ENCODE assay signal across 8 cellular contexts in the genomic region with DNA sequence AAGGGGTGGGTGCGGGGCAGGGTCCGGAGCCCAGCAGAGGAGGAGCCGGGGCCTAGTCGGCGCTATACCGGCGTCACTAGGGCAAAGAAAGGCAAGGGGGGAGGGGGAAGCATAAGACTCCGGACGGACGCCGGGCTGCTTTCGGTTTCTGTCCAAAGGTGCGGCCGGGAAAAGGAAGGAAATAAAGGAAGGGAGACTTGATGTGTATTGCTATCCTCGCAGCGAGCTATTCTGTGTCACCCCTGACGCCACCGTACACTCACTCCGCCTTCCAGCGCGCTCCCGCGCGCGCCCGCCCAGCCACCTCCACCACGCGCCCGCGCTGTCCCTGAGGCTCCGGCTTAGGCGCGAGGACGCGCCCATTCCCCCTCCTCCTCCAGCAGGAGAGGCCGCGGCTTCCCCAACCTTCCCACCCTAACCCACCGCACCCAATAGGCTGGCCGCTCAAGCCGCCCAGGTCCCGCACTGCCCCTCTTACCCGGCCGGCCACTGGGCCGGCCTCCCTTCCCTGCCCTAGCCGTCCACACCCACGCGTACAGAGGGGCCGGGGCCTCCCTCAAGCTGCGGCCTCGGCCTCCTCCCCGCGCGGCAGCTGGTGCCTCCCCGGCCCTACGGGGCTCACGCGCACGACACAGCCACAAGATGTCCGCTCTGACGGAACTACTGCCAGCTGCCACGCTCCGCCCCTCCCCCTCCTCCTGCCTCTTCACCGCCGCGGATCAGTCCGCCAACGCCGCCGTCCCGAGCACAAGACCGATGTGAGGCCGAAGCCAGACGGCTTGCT. TPM values are rescaled to one million over a fixed set of nuclear protein-coding genes. Genes with fewer than 3 reads are reported as not detected.
A peak's percentile ranks its signal among the peaks of the same experiment; 100 is the strongest.
DNase-seq lines count a peak whose midpoint lies in the region; ATAC-seq and TF ChIP-seq lines count a peak whose summit lies in the region.

A gene (minus strand): TSS at position 662 of the 784 bp plus-strand sequence. CDS start 1,043 bp downstream, outside the sequence.

- peaks cover 41% of the 10 kb centered on the region for H4K20me1 ChIP-seq in DND-41 (ENCODE audit: insufficient read depth, low read length)

- H3K36me3 ChIP-seq in DND-41 (ENCODE audit: insufficient read depth, low read length): peaks cover 42% of the 10 kb centered on the region

- no peaks in the 10 kb centered on the region for H3K9me3 Mint-ChIP-seq in activated T-helper 1 cell treated with anti-CD3 and anti-CD28 coated beads, Interleukin-12 subunit alpha, Interleukin-12 subunit beta, Interleukin-2, Interleukin-4 antibody, amounts not matched to agents 30 ng/mL and 10 ng/mL and 1 ng/mL, durations not matched to agents 14 hours and 24 hours and 36 hours
- no peaks in the 10 kb centered on the region for H3K9me3 Mint-ChIP-seq in natural killer cell

- peaks cover 15% of the 10 kb centered on the region for H3K36me3 Mint-ChIP-seq in activated T-helper 1 cell treated with anti-CD3 and anti-CD28 coated beads, Interleukin-12 subunit alpha, Interleukin-12 subunit beta, Interleukin-2, Interleukin-4 antibody, amounts not matched to agents 30 ng/mL and 10 ng/mL and 1 ng/mL, durations not matched to agents 14 hours and 24 hours and 36 hours (ENCODE audit: low read depth)
- H3K36me3 Mint-ChIP-seq in natural killer cell: no peaks in the 10 kb centered on the region

- DNase-seq in DND-41 (peak; percentile 96), Kasumi-1 (lab: John Stamatoyannopoulos, UW) (peak; percentile 95 to 96), RKO (ENCODE audit: low spot score) (peak; percentile 92), fibroblast of mammary gland (ENCODE audit: low read depth) (peak; percentile 95), natural killer cell (peak; percentile 96)
- DNase-seq in activated T-helper 1 cell treated with anti-CD3 and anti-CD28 coated beads, Interleukin-12 subunit alpha, Interleukin-12 subunit beta, Interleukin-2, Interleukin-4 antibody, amounts not matched to agents 30 ng/mL and 10 ng/mL and 1 ng/mL, durations not matched to agents 14 hours and 24 hours and 36 hours (ENCODE audit: low spot score): peak; percentile 92
- peak; percentile 98 for DNase-seq in stimulated activated naive CD4-positive, alpha-beta T cell treated with Interleukin-2 at 50 U/mL for 16 hours (lab: John Stamatoyannopoulos, UW)

- intact Hi-C loops in activated T-helper 1 cell treated with anti-CD3 and anti-CD28 coated beads, Interleukin-12 subunit alpha, Interleukin-12 subunit beta, Interleukin-2, Interleukin-4 antibody, amounts not matched to agents 30 ng/mL and 10 ng/mL and 1 ng/mL, durations not matched to agents 14 hours and 24 hours and 36 hours (cut with micrococcal nuclease): loop anchor here (1.0 to 5.0 kb wide), 11 partner anchors 192 to 1480 kb away; a partner anchor contains a TSS
- intact Hi-C loops in natural killer cell (cut with micrococcal nuclease): loop anchor here (1.0 to 10.0 kb wide), 8 partner anchors 67 to 480 kb away; a partner anchor contains a TSS

- peaks cover 90% of the 10 kb centered on the region for H3K79me2 ChIP-seq in DND-41 (ENCODE audit: insufficient read depth, low read length)

- peak within 1 kb of the TSS; percentile 99 for H3K27ac ChIP-seq in DND-41 (ENCODE audit: low read length)

- H2AFZ ChIP-seq in DND-41 (ENCODE audit: low read depth, low read length): peak within 1 kb of the TSS; percentile 85

- H3K9ac ChIP-seq in DND-41 (ENCODE audit: low read depth, low read length): peak within 1 kb of the TSS; percentile 98

- no peaks in the 10 kb centered on the region for H3K27me3 Mint-ChIP-seq in activated T-helper 1 cell treated with anti-CD3 and anti-CD28 coated beads, Interleukin-12 subunit alpha, Interleukin-12 subunit beta, Interleukin-2, Interleukin-4 antibody, amounts not matched to agents 30 ng/mL and 10 ng/mL and 1 ng/mL, durations not matched to agents 14 hours and 24 hours and 36 hours (ENCODE audit: insufficient read depth)
- H3K27me3 Mint-ChIP-seq in natural killer cell (ENCODE audit: low read depth in 2 of 2): no peaks in the 10 kb centered on the region

- no peak within 1 kb of the TSS for H3K4me3 Mint-ChIP-seq in activated T-helper 1 cell treated with anti-CD3 and anti-CD28 coated beads, Interleukin-12 subunit alpha, Interleukin-12 subunit beta, Interleukin-2, Interleukin-4 antibody, amounts not matched to agents 30 ng/mL and 10 ng/mL and 1 ng/mL, durations not matched to agents 14 hours and 24 hours and 36 hours
- H3K4me3 Mint-ChIP-seq in natural killer cell: no peak within 1 kb of the TSS

- H3K4me3 ChIP-seq in DND-41 (ENCODE audit: low read depth in 1 of 2, low read length in 2 of 2) (peak within 1 kb of the TSS; percentile 70 to 84), fibroblast of mammary gland (ENCODE audit: control insufficient read depth, low read depth, low read length) (peak within 1 kb of the TSS; percentile 98)

- ATAC-seq in DND-41 (ENCODE audit: insufficient read depth, low read depth) (peak; percentile 49), GM21825 (IDR thresholded peaks at IDR 0.05; ENCODE audit: unreplicated experiment) (peak; percentile 28), natural killer cell (peak; percentile 59 to 81 (median 64))

- peaks cover 38% of the 10 kb centered on the region for H3K4me1 Mint-ChIP-seq in activated T-helper 1 cell treated with anti-CD3 and anti-CD28 coated beads, Interleukin-12 subunit alpha, Interleukin-12 subunit beta, Interleukin-2, Interleukin-4 antibody, amounts not matched to agents 30 ng/mL and 10 ng/mL and 1 ng/mL, durations not matched to agents 14 hours and 24 hours and 36 hours (ENCODE audit: low read depth)
- peaks cover 41 to 48% of the 10 kb centered on the region in 2 donors for H3K4me1 Mint-ChIP-seq in natural killer cell

- peak within 1 kb of the TSS; percentile 83 for H3K4me2 ChIP-seq in DND-41 (ENCODE audit: insufficient read depth, low read length)

- TF ChIP-seq CTCF in DND-41 (IDR thresholded peaks at IDR 0.05; ENCODE audit: borderline replicate concordance, extremely low read depth, low read length, poor library complexity, severe bottlenecking) (peak; percentile 38), fibroblast of mammary gland (conservative IDR thresholded peaks at IDR 0.05; ENCODE audit: control insufficient read depth, insufficient read depth, low read depth, low read length) (no peak), natural killer cell (IDR thresholded peaks at IDR 0.05) (no peak)

- peaks cover 48% of the 10 kb centered on the region for H3K4me1 ChIP-seq in DND-41 (ENCODE audit: insufficient read depth, low read length)

- no peak within 1 kb of the TSS for H3K27ac Mint-ChIP-seq in activated T-helper 1 cell treated with anti-CD3 and anti-CD28 coated beads, Interleukin-12 subunit alpha, Interleukin-12 subunit beta, Interleukin-2, Interleukin-4 antibody, amounts not matched to agents 30 ng/mL and 10 ng/mL and 1 ng/mL, durations not matched to agents 14 hours and 24 hours and 36 hours
- no peak within 1 kb of the TSS for H3K27ac Mint-ChIP-seq in natural killer cell

- no peaks in the 10 kb centered on the region for H3K9me3 ChIP-seq in DND-41 (ENCODE audit: insufficient read depth, low read length, severe bottlenecking)

- no peaks in the 10 kb centered on the region for H3K27me3 ChIP-seq in DND-41 (ENCODE audit: insufficient read depth, low read length, poor library complexity)

RNA-seq across cellular contexts. Expression of the gene that starts here (rescaled TPM):
- total RNA-seq in activated T-helper 1 cell treated with anti-CD3 and anti-CD28 coated beads, Interleukin-12 subunit alpha, Interleukin-12 subunit beta, Interleukin-2, Interleukin-4 antibody, amounts not matched to agents 30 ng/mL and 10 ng/mL and 1 ng/mL, durations not matched to agents 14 hours and 24 hours and 36 hours: 480 and 507 TPM in 2 replicates
- total RNA-seq in natural killer cell: 100 to 1,000 TPM; 527 to 624 (median 529) TPM

Comparison
In these comparisons a context has a peak if more than half of its experiments do, and no peak if none do; other contexts are left out.
1. Peak in every context shown above with its lines: DNase-seq, ATAC-seq, H3K4me3 ChIP-seq and H3K27ac ChIP-seq.